In the genomic region with DNA sequence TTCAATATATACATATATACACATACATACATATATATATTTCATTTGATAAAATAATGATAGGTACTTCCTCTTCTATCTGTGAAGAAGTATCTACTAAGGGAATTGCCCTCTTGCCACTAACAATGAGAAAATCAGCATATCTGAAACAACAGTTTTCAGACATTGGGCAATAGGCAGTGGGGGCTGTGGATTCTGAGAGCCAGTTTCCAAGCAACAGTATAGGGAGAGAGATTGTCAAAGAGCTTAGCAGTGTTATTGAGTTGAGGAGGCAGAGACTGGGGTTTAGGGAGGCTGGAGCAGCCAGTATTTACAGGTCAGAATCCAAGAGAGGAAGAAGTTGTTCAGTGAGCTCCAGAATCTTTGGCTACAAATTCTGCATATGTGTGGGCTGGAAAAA, we compare ENCODE assay signal across 20 cellular contexts.
DNase-seq lines count a peak whose midpoint lies in the region; ATAC-seq, FAIRE-seq and TF ChIP-seq lines count a peak whose summit lies in the region.
"Had no signal": no experiment of that assay in that cellular context is flagged by ENCODE, and none has a peak within 500 bp of the region (broad histone marks: within the 10 kb centered on the region; RNA-seq: fewer than 3 reads in every experiment).

No MANE protein-coding gene starts in this region.

- H3K9me3 ChIP-seq in K562 (replicated peaks; ENCODE audit: control insufficient read depth, insufficient read depth, low read depth, low read length) (no peaks in the 10 kb centered on the region), hepatocyte (ENCODE audit: low read depth) (no peaks in the 10 kb centered on the region), SJCRH30 (replicated peaks) (no peaks in the 10 kb centered on the region), pancreas (no peaks in the 10 kb centered on the region)
- H3K9me3 ChIP-seq: neutrophil, transverse colon had no signal

- H3K27ac ChIP-seq in K562 (ENCODE audit: extremely low read depth, low read depth, low read length), result no peak overlapping the region
- H3K27ac ChIP-seq in hepatocyte, result no peak overlapping the region
- H3K27ac ChIP-seq in SJCRH30, result no peak overlapping the region
- no peak overlapping the region for H3K27ac ChIP-seq in pancreas
- H3K27ac ChIP-seq: neutrophil, transverse colon had no signal

- in situ Hi-C loops in K562 (cut with MboI), result no loop called here

- TF ChIP-seq RAD21 in K562 (CRISPR knock-in tag; conservative IDR thresholded peaks at IDR 0.05 in 1 of 2, IDR thresholded peaks at IDR 0.05 in 1 of 2), result no peak

- H4K20me1 ChIP-seq in K562 (replicated peaks; ENCODE audit: control insufficient read depth, insufficient read depth, low read length) (no peaks in the 10 kb centered on the region), hepatocyte (ENCODE audit: insufficient read depth, poor library complexity, severe bottlenecking) (no peaks in the 10 kb centered on the region)

- CTCF ChIA-PET in K562 (lab: Yijun Ruan, JAX; ENCODE audit: low intra/inter-chr PET ratio), result interaction anchor here (1.1 kb wide), 1 partner anchor 104 kb away, joined by 3 read pairs; no protein-coding TSS in a partner anchor

- no peaks in the 10 kb centered on the region for H3K79me2 ChIP-seq in K562 (ENCODE audit: control insufficient read depth, insufficient read depth, low read length)
- no peaks in the 10 kb centered on the region for H3K79me2 ChIP-seq in hepatocyte

- intact Hi-C loops in K562 (cut with micrococcal nuclease) (no loop called here), pancreas (cut with DNase I) (no loop called here)

- H3K4me1 ChIP-seq in K562 (replicated peaks in 1 of 2; ENCODE audit: control insufficient read depth in 2 of 2, insufficient read depth in 2 of 2, low read length in 2 of 2) (peaks cover 12 to 33% of the 10 kb centered on the region in 2 experiments), hepatocyte (ENCODE audit: insufficient read depth) (peaks cover 8% of the 10 kb centered on the region), SJCRH30 (peaks cover 32% of the 10 kb centered on the region), pancreas (no peaks in the 10 kb centered on the region)
- H3K4me1 ChIP-seq: transverse colon had no signal

- no peaks in the 10 kb centered on the region for H3K36me3 ChIP-seq in K562 (ENCODE audit: control insufficient read depth, insufficient read depth, low read length)
- H3K36me3 ChIP-seq in hepatocyte (replicated peaks; ENCODE audit: insufficient read depth, low read depth), result no peaks in the 10 kb centered on the region
- H3K36me3 ChIP-seq in SJCRH30, result no peaks in the 10 kb centered on the region
- no peaks in the 10 kb centered on the region for H3K36me3 ChIP-seq in pancreas
- H3K36me3 ChIP-seq: neutrophil had no signal

- POLR2A ChIA-PET in K562 (lab: Yijun Ruan, JAX), result no interaction called here

- no peak for TF ChIP-seq CTCF in K562 (IDR thresholded peaks at IDR 0.05 in 2 of 3, conservative IDR thresholded peaks at IDR 0.05 in 1 of 3; ENCODE audit: insufficient read depth in 2 of 3, low read depth in 1 of 3, low read length in 3 of 3)
- TF ChIP-seq CTCF in hepatocyte (IDR thresholded peaks at IDR 0.05; ENCODE audit: poor library complexity), result no peak
- TF ChIP-seq CTCF in pancreas (IDR thresholded peaks at IDR 0.05), result no peak

- H3K4me2 ChIP-seq in K562 (ENCODE audit: insufficient read depth, low read length) (no peak overlapping the region), hepatocyte (no peak overlapping the region)

- no peak for FAIRE-seq in K562 (lab: Jason Lieb, UNC)
- FAIRE-seq in pancreas (lab: Jason Lieb, UNC), result no peak

- H2AFZ ChIP-seq in K562 (ENCODE audit: low read depth, low read length) (no peak overlapping the region), hepatocyte (no peak overlapping the region)

- BruUV-seq in K562 (replicated peaks; lab: Mats Ljungman, UMichigan), result no TSS peak

- no peak overlapping the region for H3K9ac ChIP-seq in K562 (ENCODE audit: insufficient read depth in 1 of 2, low read depth in 2 of 2, low read length in 2 of 2)

- H3K9me2 ChIP-seq in hepatocyte (replicated peaks; ENCODE audit: insufficient read depth), result no peaks in the 10 kb centered on the region

- H3K4me3 ChIP-seq in K562 (no peak overlapping the region), hepatocyte (no peak overlapping the region), SJCRH30 (no peak overlapping the region), pancreas (no peak overlapping the region)
- H3K4me3 ChIP-seq: transverse colon had no signal

- TF ChIP-seq EP300 in K562 (IDR thresholded peaks at IDR 0.05; ENCODE audit: low read length), result no peak

- peaks cover 4% of the 10 kb centered on the region for H3K9me1 ChIP-seq in K562 (ENCODE audit: control insufficient read depth, insufficient read depth, low read length)

- DNase-seq in Ammon's horn (ENCODE audit: low spot score), result peak; percentile 17
- peak; percentile 50 for DNase-seq in NCI-H82 (lab: John Stamatoyannopoulos, UW)
- DNase-seq in K562 (ENCODE audit: extremely low read depth in 1 of 4, low spot score in 3 of 4), result no peak
- DNase-seq in hepatocyte (ENCODE audit: low spot score), result peak; percentile 12
- DNase-seq in ecto neural progenitor cell (ENCODE audit: low spot score), result no peak
- DNase-seq in amygdala (lab: John Stamatoyannopoulos, UW), result no peak
- no peak for DNase-seq in SJCRH30
- no peak for DNase-seq in pancreas
- DNase-seq: activated CD4-positive, alpha-beta memory T cell treated with anti-CD3 and anti-CD28 coated beads for 36 hours; CD8-positive, alpha-beta T cell; DMS153; glutamatergic neuron; GOT3; mammary epithelial cell; NCI-H1048; NCI-H1930; NCI-H2227 treated with DMSO at 0.1 percent for 48 hours; transverse colon had no signal

- no peak for ATAC-seq in K562
- ATAC-seq in pancreas, result no peak
- ATAC-seq: activated CD4-positive, CD25-positive, alpha-beta regulatory T cell treated with anti-CD3 and anti-CD28 coated beads, Interleukin-2, amount 50 U/mL, for 24 hours; CD8-positive, alpha-beta T cell had no signal

- H3K27me3 ChIP-seq in K562 (ENCODE audit: control insufficient read depth in 2 of 2, insufficient read depth in 2 of 2, low read length in 2 of 2) (no peaks in the 10 kb centered on the region), hepatocyte (no peaks in the 10 kb centered on the region), SJCRH30 (no peaks in the 10 kb centered on the region), pancreas (no peaks in the 10 kb centered on the region)
- H3K27me3 ChIP-seq: neutrophil, transverse colon had no signal

- no peak for TF ChIP-seq POLR2A in K562 (conservative IDR thresholded peaks at IDR 0.05)

TF ChIP-seq in K562, 482 proteins besides CTCF, POLR2A, EP300 and RAD21:
- TF ChIP-seq FOXK2 (conservative IDR thresholded peaks at IDR 0.05 in 1 of 2, IDR thresholded peaks at IDR 0.05 in 1 of 2; ENCODE audit: low read depth in 2 of 2) (no peak), CEBPB (tag; IDR thresholded peaks at IDR 0.05) (peak; percentile 88), RFX1 (IDR thresholded peaks at IDR 0.05) (peak; percentile 60), BRCA1 (IDR thresholded peaks at IDR 0.05) (no peak), BRCA1 (CRISPR knock-in tag; IDR thresholded peaks at IDR 0.05) (no peak), CEBPG (CRISPR knock-in tag; IDR thresholded peaks at IDR 0.05) (0 out of 2 replicates have a peak, but pooled peaks have one; percentile 38), CEBPG (tag; conservative IDR thresholded peaks at IDR 0.05 in 1 of 2, IDR thresholded peaks at IDR 0.05 in 1 of 2) (peak; percentile 71 to 86), SOX6 (IDR thresholded peaks at IDR 0.05) (no peak), HDAC1 (IDR thresholded peaks at IDR 0.05) (no peak), ILK (tag; IDR thresholded peaks at IDR 0.05; ENCODE audit: borderline replicate concordance, low read depth) (no peak), MCM2 (IDR thresholded peaks at IDR 0.05; ENCODE audit: low read depth) (no peak), ATF3 (IDR thresholded peaks at IDR 0.05) (no peak), ATF3 (CRISPR knock-in tag; conservative IDR thresholded peaks at IDR 0.05) (no peak), NFATC3 (IDR thresholded peaks at IDR 0.05) (no peak), SIN3A (IDR thresholded peaks at IDR 0.05; ENCODE audit: borderline replicate concordance in 2 of 2, control insufficient read depth in 1 of 2, low read depth in 2 of 2, low read length in 2 of 2) (no peak)
- TF ChIP-seq, protein P1, sequence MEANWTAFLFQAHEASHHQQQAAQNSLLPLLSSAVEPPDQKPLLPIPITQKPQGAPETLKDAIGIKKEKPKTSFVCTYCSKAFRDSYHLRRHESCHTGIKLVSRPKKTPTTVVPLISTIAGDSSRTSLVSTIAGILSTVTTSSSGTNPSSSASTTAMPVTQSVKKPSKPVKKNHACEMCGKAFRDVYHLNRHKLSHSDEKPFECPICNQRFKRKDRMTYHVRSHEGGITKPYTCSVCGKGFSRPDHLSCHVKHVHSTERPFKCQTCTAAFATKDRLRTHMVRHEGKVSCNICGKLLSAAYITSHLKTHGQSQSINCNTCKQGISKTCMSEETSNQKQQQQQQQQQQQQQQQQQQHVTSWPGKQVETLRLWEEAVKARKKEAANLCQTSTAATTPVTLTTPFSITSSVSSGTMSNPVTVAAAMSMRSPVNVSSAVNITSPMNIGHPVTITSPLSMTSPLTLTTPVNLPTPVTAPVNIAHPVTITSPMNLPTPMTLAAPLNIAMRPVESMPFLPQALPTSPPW (CRISPR knock-in tag; IDR thresholded peaks at IDR 0.05), result peak; percentile 21; the same call in 1 of the 2 replicates

Comparison
In these comparisons a context has a peak if more than half of its experiments do, and no peak if none do; other contexts are left out.
1. DNase-seq: peak in Ammon's horn (single experiment), NCI-H82 (single experiment) and hepatocyte (single experiment); none in K562 (0 of 4), ecto neural progenitor cell (single experiment), amygdala (0 of 56), SJCRH30 (0 of 2) and pancreas (0 of 6).